33 cellular contexts compared by ENCODE assay signal in the genomic region with DNA sequence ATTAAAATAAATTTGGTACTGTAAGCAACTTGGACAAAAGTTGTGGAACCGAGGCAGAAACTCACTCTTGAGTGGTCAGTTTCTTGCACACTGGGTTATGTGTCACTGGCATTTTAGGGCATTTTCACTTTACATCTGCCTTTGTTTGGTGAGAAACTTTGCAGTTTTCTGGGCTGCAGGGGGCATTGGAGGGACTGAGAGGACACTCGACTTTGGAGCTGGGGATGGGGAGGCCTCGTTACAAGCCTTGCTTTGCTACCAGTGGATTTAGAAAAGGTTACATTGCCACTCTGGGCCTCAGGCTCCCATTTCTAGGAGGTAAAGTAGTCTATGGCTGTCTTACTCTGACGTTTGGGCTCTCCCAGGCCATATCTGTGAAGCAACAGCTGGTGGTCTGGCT. TPM values are rescaled to one million over a fixed set of nuclear protein-coding genes. Genes with fewer than 3 reads are reported as not detected.
"Had no signal": no experiment of that assay in that cellular context is flagged by ENCODE, and none has a peak within 500 bp of the region (broad histone marks: within the 10 kb centered on the region; RNA-seq: fewer than 3 reads in every experiment).

No MANE protein-coding gene starts in this region.

- H3K9me3 Mint-ChIP-seq: immature natural killer cell; mesothelial cell of epicardium; natural killer cell; nephron progenitor cell; neural progenitor cell; stimulated activated naive B cell treated with anti-CD40 and anti-IgM and Interleukin-4, amounts not matched to agents 10 μg/mL and 1 μg/mL and 100 μg/mL, for 72 hours had no signal

- H3K9me3 ChIP-seq: left lung, lower lobe of right lung, neutrophil, ovary, right atrium auricular region, right lobe of liver, stomach, thoracic aorta, tibial artery, vagina had no signal

- H3K4me1 ChIP-seq: left lung, lower lobe of right lung, neural progenitor cell, right lobe of liver, stomach, tibial artery had no signal

- H2AFZ ChIP-seq: neural progenitor cell had no signal

- H3K4me3 Mint-ChIP-seq: immature natural killer cell; mesothelial cell of epicardium; naive B cell; natural killer cell; nephron progenitor cell; neural progenitor cell; stimulated activated naive B cell treated with anti-CD40 and anti-IgM and Interleukin-4, amounts not matched to agents 10 μg/mL and 1 μg/mL and 100 μg/mL, for 72 hours had no signal

- H3K36me3 Mint-ChIP-seq: immature natural killer cell; mesothelial cell of epicardium; naive B cell; natural killer cell; stimulated activated naive B cell treated with anti-CD40 and anti-IgM and Interleukin-4, amounts not matched to agents 10 μg/mL and 1 μg/mL and 100 μg/mL, for 72 hours had no signal

- H3K4me3 ChIP-seq: left lung, lower lobe of right lung, neural progenitor cell, ovary, right atrium auricular region, right lobe of liver, smooth muscle cell, stomach, thoracic aorta, tibial artery, vagina had no signal

- H3K27ac Mint-ChIP-seq: immature natural killer cell; mesothelial cell of epicardium; naive B cell; natural killer cell; nephron progenitor cell; neural progenitor cell; progenitor cell of endocrine pancreas; stimulated activated naive B cell treated with anti-CD40 and anti-IgM and Interleukin-4, amounts not matched to agents 10 μg/mL and 1 μg/mL and 100 μg/mL, for 72 hours had no signal

- H3K4me2 ChIP-seq: neural progenitor cell, smooth muscle cell had no signal

- ATAC-seq: left colon; left lung; lower lobe of right lung; natural killer cell; right lobe of liver; stimulated activated naive B cell treated with anti-CD40 and anti-IgM and Interleukin-4, amounts not matched to agents 10 μg/mL and 1 μg/mL and 100 μg/mL, for 72 hours; stimulated activated naive CD8-positive, alpha-beta T cell treated with anti-CD3 and anti-CD28 coated beads, Interleukin-15, Interleukin-2, amounts not matched to agents 100 U/mL and 50 U/mL, for 24 hours had no signal

- H3K9ac ChIP-seq: neural progenitor cell had no signal

- H3K36me3 ChIP-seq: left lung, lower lobe of right lung, neural progenitor cell, neutrophil, ovary, right atrium auricular region, right lobe of liver, stomach, thoracic aorta, tibial artery, vagina had no signal

- H3K4me1 Mint-ChIP-seq: immature natural killer cell; naive B cell; natural killer cell; nephron progenitor cell; stimulated activated naive B cell treated with anti-CD40 and anti-IgM and Interleukin-4, amounts not matched to agents 10 μg/mL and 1 μg/mL and 100 μg/mL, for 72 hours had no signal

- DNase-seq: hypothalamus; immature natural killer cell; kidney; left colon; left lung; lower lobe of right lung; mammary epithelial cell; mesenchymal stem cell; naive B cell; natural killer cell; nephron progenitor cell; occipital lobe; ovary; stimulated activated CD4-positive, alpha-beta T cell treated with anti-CD3 and anti-CD28 coated beads, Interleukin-1b, Interleukin-23, amount 100 ng/mL, for 48 hours; stimulated activated CD4-positive, alpha-beta T cell treated with anti-CD3 and anti-CD28 coated beads, Interleukin-2, amount 100 ng/mL, for 48 hours; stimulated activated CD4-positive, alpha-beta T cell treated with anti-CD3 and anti-CD28 coated beads, Interleukin-4, amount 100 ng/mL, for 4 hours; stimulated activated CD8-positive, alpha-beta memory T cell treated with anti-CD3 and anti-CD28 coated beads, Interleukin-4, amount 100 ng/mL, for 48 hours; stimulated activated naive B cell treated with anti-CD40 and anti-IgM and Interleukin-4, amounts not matched to agents 10 μg/mL and 1 μg/mL and 100 μg/mL, for 72 hours; stimulated activated naive CD8-positive, alpha-beta T cell treated with anti-CD3 and anti-CD28 coated beads, Interleukin-15, Interleukin-2, amounts not matched to agents 100 U/mL and 50 U/mL, for 24 hours; stomach; tibial artery; trophoblast cell had no signal

- H3K27me3 ChIP-seq: neural progenitor cell, neutrophil, ovary, right atrium auricular region, right lobe of liver, tibial artery, vagina had no signal

- H3K27ac ChIP-seq: left lung, lower lobe of right lung, neural progenitor cell, neutrophil, ovary, right atrium auricular region, right lobe of liver, stomach, thoracic aorta, tibial artery, vagina had no signal

RNA-seq across cellular contexts. Expression of a gene that starts 41.9 kb away (rescaled TPM):
- total RNA-seq: mammary epithelial cell, mononuclear cell, natural killer cell, pulmonary artery endothelial cell, smooth muscle cell had no signal
- polyA plus RNA-seq: immature natural killer cell, mammary epithelial cell, smooth muscle cell had no signal
